ENCODE assay signal across 19 cellular contexts in genomic region chr13:30963794-30964193, GRCh38. TPM values are rescaled to one million over a fixed set of nuclear protein-coding genes. Genes with fewer than 3 reads are reported as not detected.
A peak's percentile ranks its signal among the peaks of the same experiment; 100 is the strongest.
DNase-seq lines count a peak whose midpoint lies in the region; ATAC-seq, FAIRE-seq and TF ChIP-seq lines count a peak whose summit lies in the region.
"Had no signal": no experiment of that assay in that cellular context is flagged by ENCODE, and none has a peak within 500 bp of the region (broad histone marks: within the 10 kb centered on the region; RNA-seq: fewer than 3 reads in every experiment).

No MANE protein-coding gene starts in this region.

- no peak overlapping the region for H2AK5ac ChIP-seq in mesenchymal stem cell (ENCODE audit: low read length, severe bottlenecking)

- H2BK5ac ChIP-seq in mesenchymal stem cell (ENCODE audit: low read depth, low read length, poor library complexity, severe bottlenecking) = no peak overlapping the region

- FAIRE-seq in RCC 7860 (lab: Jason Lieb, UNC) = no peak

- peak overlapping the region; percentile 31 for H3K9ac ChIP-seq in mesenchymal stem cell (ENCODE audit: low read length)

- H4K91ac ChIP-seq in mesenchymal stem cell (ENCODE audit: low read length) = no peak overlapping the region

- peak overlapping the region in 1 of 2 experiments; percentile 75 for H3K18ac ChIP-seq in mesenchymal stem cell (ENCODE audit: low read depth in 1 of 2, low read length in 2 of 2)

- no peak overlapping the region for H3K23ac ChIP-seq in mesenchymal stem cell (ENCODE audit: low read length in 2 of 2)

- no peak overlapping the region for H2BK120ac ChIP-seq in mesenchymal stem cell (ENCODE audit: low read depth, low read length)

- H3K4me1 ChIP-seq in ACC112 (ENCODE audit: control insufficient read depth, insufficient read depth, low read length, unreplicated experiment) (peaks cover 6% of the 10 kb centered on the region), mesenchymal stem cell (ENCODE audit: control insufficient read depth, insufficient read depth, low read depth, low read length) (peaks cover 3% of the 10 kb centered on the region), GM23338 (ENCODE audit: insufficient read depth) (no peaks in the 10 kb centered on the region)
- H3K4me1 ChIP-seq: HAP-1 had no signal

- H3K9me2 ChIP-seq in GM23338 (ENCODE audit: insufficient read depth) = peaks cover 12% of the 10 kb centered on the region

- no peak overlapping the region for H3K4me3 ChIP-seq in ACC112 (ENCODE audit: low read depth, low read length)
- H3K4me3 ChIP-seq in mesenchymal stem cell (ENCODE audit: insufficient read depth in 1 of 2, low read depth in 1 of 2, low read length in 2 of 2) = no peak overlapping the region
- no peak overlapping the region for H3K4me3 ChIP-seq in GM23338
- H3K4me3 ChIP-seq: HAP-1, ovary, thoracic aorta had no signal

- H3K27ac Mint-ChIP-seq in GM23338 = no peak overlapping the region
- H3K27ac Mint-ChIP-seq: activated T-helper 2 cell treated with anti-CD3 and anti-CD28 coated beads, Interferon-gamma antibody, Interleukin-2, Interleukin-4, amounts not matched to agents 10 μg/mL and 5 μg/mL and 100 μg/mL, durations not matched to agents 14 hours and 24 hours and 36 hours had no signal

- H3K4me3 Mint-ChIP-seq in GM23338 = no peak overlapping the region

- H3K79me1 ChIP-seq in mesenchymal stem cell (replicated peaks; ENCODE audit: low read length, poor library complexity, severe bottlenecking) = no peaks in the 10 kb centered on the region

- no peak for TF ChIP-seq CTCF in GM23338 (conservative IDR thresholded peaks at IDR 0.05; ENCODE audit: low read depth in 2 of 2)

- H2BK15ac ChIP-seq in mesenchymal stem cell (ENCODE audit: low read depth, poor library complexity, severe bottlenecking) = no peak overlapping the region

- WGBS in mesenchymal stem cell = 57% methylated on average over 6 of the region's 6 CpGs

- H3K14ac ChIP-seq in mesenchymal stem cell (ENCODE audit: low read length in 2 of 2) = peak overlapping the region in 1 of 2 experiments; percentile 35

- ATAC-seq in GM23338 (no peak), GM19351 (IDR thresholded peaks at IDR 0.05; ENCODE audit: unreplicated experiment) (no peak)

- H3K9me3 ChIP-seq in mesenchymal stem cell (ENCODE audit: control insufficient read depth, low read length) = peaks cover 17% of the 10 kb centered on the region
- H3K9me3 ChIP-seq: HAP-1, ovary had no signal

- H3K4me1 Mint-ChIP-seq in GM23338 = no peaks in the 10 kb centered on the region

- H3K36me3 Mint-ChIP-seq in GM23338 (ENCODE audit: low read depth) = peaks cover 25% of the 10 kb centered on the region; the same call in 2 of the 3 replicates

- peaks cover 12% of the 10 kb centered on the region; the same call in 1 of the 2 replicates for H3K27me3 ChIP-seq in ACC112 (ENCODE audit: insufficient read depth, low read length)
- peaks cover 0 to 14% of the 10 kb centered on the region in 2 experiments for H3K27me3 ChIP-seq in mesenchymal stem cell (ENCODE audit: control insufficient read depth in 1 of 2, insufficient read depth in 1 of 2, low read length in 2 of 2)
- H3K27me3 ChIP-seq in GM23338 (ENCODE audit: insufficient read depth) = no peaks in the 10 kb centered on the region
- H3K27me3 ChIP-seq: ovary had no signal

- H4K8ac ChIP-seq in mesenchymal stem cell (ENCODE audit: low read length) = no peak overlapping the region

- DNase-seq in LHCN-M2 (ENCODE audit: low read depth) (peak; percentile 19), dedifferentiated amniotic fluid mesenchymal stem cell (ENCODE audit: extremely low spot score) (peak; percentile 26), mesenchymal stem cell (no peak), GM23338 (ENCODE audit: low spot score) (no peak), LoVo (ENCODE audit: low spot score) (no peak), RCC 7860 (ENCODE audit: low spot score) (no peak)
- DNase-seq: activated CD4-positive, CD25-positive, alpha-beta regulatory T cell; caudate nucleus; GDM1; islet precursor cell; Kasumi-1; NCI-H2171 treated with DMSO at 0.1 percent for 48 hours; ovary had no signal

- H3K4me2 ChIP-seq in mesenchymal stem cell (ENCODE audit: low read length, poor library complexity, severe bottlenecking) (no peak overlapping the region), GM23338 (no peak overlapping the region)

- no peak overlapping the region for H3K4ac ChIP-seq in mesenchymal stem cell (ENCODE audit: low read depth in 1 of 2, low read length in 2 of 2)

- H2AFZ ChIP-seq in ACC112 (ENCODE audit: low read length, unreplicated experiment) (peak overlapping the region; percentile 81), mesenchymal stem cell (ENCODE audit: low read depth, low read length) (no peak overlapping the region), GM23338 (no peak overlapping the region)

- H3K79me2 ChIP-seq in ACC112 (ENCODE audit: control insufficient read depth, insufficient read depth, low read length, unreplicated experiment) (no peaks in the 10 kb centered on the region), GM23338 (replicated peaks; ENCODE audit: insufficient read depth) (no peaks in the 10 kb centered on the region)

- no peak overlapping the region for H2BK12ac ChIP-seq in mesenchymal stem cell (ENCODE audit: low read length in 2 of 2)

- no peaks in the 10 kb centered on the region for H3K36me3 ChIP-seq in ACC112 (ENCODE audit: insufficient read depth, low read length)
- H3K36me3 ChIP-seq in mesenchymal stem cell (ENCODE audit: control insufficient read depth in 1 of 2, insufficient read depth in 2 of 2, low read depth in 1 of 2, low read length in 2 of 2) = no peaks in the 10 kb centered on the region
- 0 out of 2 replicates have a peak, but pooled peaks cover 5% of the 10 kb centered on the region for H3K36me3 ChIP-seq in GM23338 (ENCODE audit: insufficient read depth)
- H3K36me3 ChIP-seq: HAP-1, ovary, thoracic aorta had no signal

- no peaks in the 10 kb centered on the region for H4K20me1 ChIP-seq in GM23338 (replicated peaks; ENCODE audit: insufficient read depth)

- H3F3A ChIP-seq in GM23338 (replicated peaks; ENCODE audit: low read depth) = no peaks in the 10 kb centered on the region

- H3K27ac ChIP-seq in ACC112 (ENCODE audit: low read depth, low read length) (no peak overlapping the region), mesenchymal stem cell (ENCODE audit: low read length, poor library complexity, severe bottlenecking) (no peak overlapping the region), GM23338 (ENCODE audit: low read depth) (no peak overlapping the region)
- H3K27ac ChIP-seq: ovary, thoracic aorta had no signal

- H3K27me3 Mint-ChIP-seq in GM23338 (ENCODE audit: insufficient read depth, low read depth, poor library complexity) = peaks cover 6% of the 10 kb centered on the region

- H3K9me3 Mint-ChIP-seq in GM23338 = peaks cover 46% of the 10 kb centered on the region
- H3K9me3 Mint-ChIP-seq: activated T-helper 2 cell treated with anti-CD3 and anti-CD28 coated beads, Interferon-gamma antibody, Interleukin-2, Interleukin-4, amounts not matched to agents 10 μg/mL and 5 μg/mL and 100 μg/mL, durations not matched to agents 14 hours and 24 hours and 36 hours had no signal

TF ChIP-seq in GM23338, 12 proteins besides CTCF, POLR2A, EP300 and RAD21:
- no peak for TF ChIP-seq CREB1 (CRISPR knock-in tag; IDR thresholded peaks at IDR 0.05; ENCODE audit: low read depth)
- TF ChIP-seq EZH2 (IDR thresholded peaks at IDR 0.05; ENCODE audit: low read depth, unreplicated experiment) = no peak

RNA-seq across cellular contexts. Expression of gene TEX26, which starts 31.3 kb away (rescaled TPM):
- total RNA-seq in LHCN-M2 (2014; rRNA removed) = not detected in 2 replicates
- not detected for polyA plus RNA-seq in LHCN-M2 (2012)
- 0.11 TPM for polyA plus RNA-seq in mesenchymal stem cell (2013, experiment 1 of 2)
- 0.16 TPM for polyA plus RNA-seq in mesenchymal stem cell (2013, experiment 2 of 2)
- total RNA-seq in GM23338 (2014; rRNA removed; shearing (Covaris generic)) = not detected in 2 replicates
- polyA plus RNA-seq in GM23338 (2016; fragmentation: Nextera tagmentation; extraction: Ambion mirVana) = not detected in 2 replicates
- total RNA-seq: activated T-helper 2 cell treated with anti-CD3 and anti-CD28 coated beads, Interferon-gamma antibody, Interleukin-2, Interleukin-4, amounts not matched to agents 10 μg/mL and 5 μg/mL and 100 μg/mL, durations not matched to agents 14 hours and 24 hours and 36 hours; epithelial cell of proximal tubule; ovary; thoracic aorta had no signal

RNA-seq across cellular contexts. Expression of gene MEDAG, which starts 57.7 kb away (rescaled TPM):
- total RNA-seq in LHCN-M2 (2014; rRNA removed) = 11.1 and 11.9 TPM in 2 replicates
- 3.8 TPM for polyA plus RNA-seq in LHCN-M2 (2012)
- 1.5 TPM for polyA plus RNA-seq in mesenchymal stem cell (2013, experiment 1 of 2)
- polyA plus RNA-seq in mesenchymal stem cell (2013, experiment 2 of 2) = 1.6 TPM
- total RNA-seq in GM23338 (2014; rRNA removed; shearing (Covaris generic)) = 0.97 and 1.7 TPM in 2 replicates
- 2.0 and 2.2 TPM in 2 replicates for polyA plus RNA-seq in GM23338 (2016; fragmentation: Nextera tagmentation; extraction: Ambion mirVana)
- total RNA-seq: activated T-helper 2 cell treated with anti-CD3 and anti-CD28 coated beads, Interferon-gamma antibody, Interleukin-2, Interleukin-4, amounts not matched to agents 10 μg/mL and 5 μg/mL and 100 μg/mL, durations not matched to agents 14 hours and 24 hours and 36 hours had no signal

Comparison
In these comparisons a context has a peak if more than half of its experiments do, and no peak if none do; other contexts are left out.
1. DNase-seq: peak in LHCN-M2 (single experiment) and dedifferentiated amniotic fluid mesenchymal stem cell (single experiment); none in mesenchymal stem cell (single experiment), GM23338 (single experiment), LoVo (single experiment) and RCC 7860 (single experiment).